Comparison of ENCODE assay signal across 1 cellular context in genomic region chr17:79830763-79831366, GRCh38.
TF ChIP-seq lines count a peak whose summit lies in the region.

No MANE protein-coding gene starts in this region.

TF ChIP-seq in A549, 52 proteins besides CTCF, POLR2A, EP300 and RAD21 (continued from another document):
- TF ChIP-seq KDM1A (IDR thresholded peaks at IDR 0.05; ENCODE audit: low read depth) (no peak), REST (IDR thresholded peaks at IDR 0.05) (no peak), SMC3 (IDR thresholded peaks at IDR 0.05) (no peak), CHD2 (IDR thresholded peaks at IDR 0.05; ENCODE audit: low read length, partially characterized antibody) (no peak), RFX5 (IDR thresholded peaks at IDR 0.05) (no peak)
